ENCODE assay signal across 10 cellular contexts in the genomic region with DNA sequence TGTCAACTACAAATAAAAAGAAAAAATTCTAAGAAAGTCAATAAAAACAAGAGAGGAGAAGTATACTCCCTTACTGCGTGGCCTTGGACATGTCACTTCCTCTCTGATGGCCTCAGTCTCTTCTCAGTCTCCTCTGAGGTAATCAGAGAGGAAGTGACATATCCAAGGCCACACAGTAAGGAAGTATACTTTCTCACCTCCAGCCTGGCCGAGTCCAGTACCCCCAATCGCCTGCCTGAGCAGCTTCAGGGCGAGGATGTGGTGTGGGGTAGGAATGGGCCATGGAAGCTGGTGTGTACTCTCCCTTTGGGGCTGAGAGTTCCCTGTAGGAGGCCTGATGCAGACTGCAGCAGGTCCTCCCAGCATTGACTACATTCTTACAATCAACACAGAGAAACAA. TPM values are rescaled to one million over a fixed set of nuclear protein-coding genes. Genes with fewer than 3 reads are reported as not detected.
DNase-seq lines count a peak whose midpoint lies in the region; ATAC-seq and TF ChIP-seq lines count a peak whose summit lies in the region.
"Had no signal": no experiment of that assay in that cellular context is flagged by ENCODE, and none has a peak within 500 bp of the region (broad histone marks: within the 10 kb centered on the region; RNA-seq: fewer than 3 reads in every experiment).

No MANE protein-coding gene starts in this region.

- no peak overlapping the region for H3K9ac ChIP-seq in IMR-90 (ENCODE audit: low read depth, low read length)

- no peak overlapping the region for H3K56ac ChIP-seq in IMR-90 (ENCODE audit: extremely low read depth, insufficient read depth, low read length)

- H3K18ac ChIP-seq in IMR-90 (ENCODE audit: low read depth, low read length), result no peak overlapping the region

- no peaks in the 10 kb centered on the region for H3K9me3 ChIP-seq in IMR-90 (ENCODE audit: control insufficient read depth, insufficient read depth, low read length)

- no peak for TF ChIP-seq CTCF in IMR-90 (conservative IDR thresholded peaks at IDR 0.05; ENCODE audit: low read depth, low read length)

- H3K4me3 Mint-ChIP-seq in activated T-helper 2 cell treated with anti-CD3 and anti-CD28 coated beads, Interferon-gamma antibody, Interleukin-2, Interleukin-4, amounts not matched to agents 10 μg/mL and 5 μg/mL and 100 μg/mL, durations not matched to agents 14 hours and 24 hours and 36 hours (ENCODE audit: low read depth), result peak overlapping the region; percentile 86
- no peak overlapping the region for H3K4me3 Mint-ChIP-seq in stimulated activated naive B cell treated with anti-CD40 and anti-IgM and Interleukin-4, amounts not matched to agents 10 μg/mL and 1 μg/mL and 100 μg/mL, for 72 hours

- ATAC-seq in left cardiac atrium, result peak; percentile 36 to 60
- no peak for ATAC-seq in IMR-90 (ENCODE audit: low read depth)
- peak; percentile 63 to 64 for ATAC-seq in stimulated activated naive B cell treated with anti-CD40 and anti-IgM and Interleukin-4, amounts not matched to agents 10 μg/mL and 1 μg/mL and 100 μg/mL, for 72 hours (replicated peaks)
- no peak for ATAC-seq in HG02571 (IDR thresholded peaks at IDR 0.05; ENCODE audit: unreplicated experiment)

- no peak overlapping the region for H3K27ac ChIP-seq in IMR-90 (ENCODE audit: insufficient read depth, low read length)
- H3K27ac ChIP-seq: C4-2B had no signal

- no peak overlapping the region for H3K4me2 ChIP-seq in IMR-90 (ENCODE audit: low read depth, low read length)

- H3K4me1 ChIP-seq in IMR-90 (ENCODE audit: control insufficient read depth, insufficient read depth, low read length), result peaks cover 3% of the 10 kb centered on the region; the same call in 1 of the 2 replicates

- no peak overlapping the region for H2BK5ac ChIP-seq in IMR-90 (ENCODE audit: low read depth, low read length, poor library complexity, severe bottlenecking)

- TF ChIP-seq RAD21 in IMR-90 (IDR thresholded peaks at IDR 0.05; ENCODE audit: low read length), result no peak

- peak overlapping the region; percentile 58; the same call in 1 of the 2 replicates for H2AK5ac ChIP-seq in IMR-90 (ENCODE audit: low read depth, low read length)

- no peak overlapping the region for H3K23ac ChIP-seq in IMR-90 (ENCODE audit: low read depth, low read length)

- no peak overlapping the region for H2BK15ac ChIP-seq in IMR-90 (ENCODE audit: low read depth, low read length)

- peaks cover 89% of the 10 kb centered on the region for H3K4me1 Mint-ChIP-seq in activated T-helper 2 cell treated with anti-CD3 and anti-CD28 coated beads, Interferon-gamma antibody, Interleukin-2, Interleukin-4, amounts not matched to agents 10 μg/mL and 5 μg/mL and 100 μg/mL, durations not matched to agents 14 hours and 24 hours and 36 hours (ENCODE audit: low read depth)
- H3K4me1 Mint-ChIP-seq in stimulated activated naive B cell treated with anti-CD40 and anti-IgM and Interleukin-4, amounts not matched to agents 10 μg/mL and 1 μg/mL and 100 μg/mL, for 72 hours, result peaks cover 56 to 78% of the 10 kb centered on the region in 2 donors

- POLR2A ChIA-PET in IMR-90 (lab: Charles Lee; ENCODE audit: unreplicated experiment), result no interaction called here

- no peak overlapping the region for H4K5ac ChIP-seq in IMR-90 (ENCODE audit: low read depth, low read length)

- no peaks in the 10 kb centered on the region; the same call in 1 of the 2 replicates for H3K36me3 ChIP-seq in IMR-90 (ENCODE audit: control insufficient read depth, insufficient read depth, low read length)

- no peak overlapping the region for H3K14ac ChIP-seq in IMR-90 (replicated peaks; ENCODE audit: low read depth, low read length)

- no peak for TF ChIP-seq POLR2A in IMR-90 (IDR thresholded peaks at IDR 0.05; ENCODE audit: low read depth, low read length)

- BruUV-seq in IMR-90 (replicated peaks; lab: Mats Ljungman, UMichigan), result no TSS peak

- no peak overlapping the region for H2AK9ac ChIP-seq in IMR-90 (replicated peaks; ENCODE audit: low read depth, low read length, poor library complexity)

- H3K79me1 ChIP-seq in IMR-90 (ENCODE audit: low read depth in 1 of 2, low read length in 2 of 2), result peaks cover 2 to 22% of the 10 kb centered on the region in 2 experiments; a peak in 1 of 4 replicates

- no peak overlapping the region for H2BK20ac ChIP-seq in IMR-90 (ENCODE audit: low read depth, low read length)

- H4K91ac ChIP-seq in IMR-90 (ENCODE audit: insufficient read depth, low read depth, low read length), result no peak overlapping the region

- peaks cover 96% of the 10 kb centered on the region for H3K36me3 Mint-ChIP-seq in activated T-helper 2 cell treated with anti-CD3 and anti-CD28 coated beads, Interferon-gamma antibody, Interleukin-2, Interleukin-4, amounts not matched to agents 10 μg/mL and 5 μg/mL and 100 μg/mL, durations not matched to agents 14 hours and 24 hours and 36 hours (ENCODE audit: low read depth)
- peaks cover 45 to 81% of the 10 kb centered on the region in 2 donors for H3K36me3 Mint-ChIP-seq in stimulated activated naive B cell treated with anti-CD40 and anti-IgM and Interleukin-4, amounts not matched to agents 10 μg/mL and 1 μg/mL and 100 μg/mL, for 72 hours

- no peak overlapping the region for H2BK120ac ChIP-seq in IMR-90 (ENCODE audit: low read depth, low read length)

- dilution Hi-C loops in IMR-90 (cut with HindIII; ENCODE audit: low sequenced_read_pairs, unreplicated experiment), result no loop called here

- no peak overlapping the region for H3K4ac ChIP-seq in IMR-90 (ENCODE audit: low read depth, low read length)

- CTCF ChIA-PET in IMR-90 (lab: Yijun Ruan, JAX), result interaction anchor here (1.2 kb wide), 1 partner anchor 16 kb away, joined by 3 read pairs; a partner anchor contains a TSS

- H3K27me3 Mint-ChIP-seq in activated T-helper 2 cell treated with anti-CD3 and anti-CD28 coated beads, Interferon-gamma antibody, Interleukin-2, Interleukin-4, amounts not matched to agents 10 μg/mL and 5 μg/mL and 100 μg/mL, durations not matched to agents 14 hours and 24 hours and 36 hours (ENCODE audit: low read depth), result no peaks in the 10 kb centered on the region
- H3K27me3 Mint-ChIP-seq in stimulated activated naive B cell treated with anti-CD40 and anti-IgM and Interleukin-4, amounts not matched to agents 10 μg/mL and 1 μg/mL and 100 μg/mL, for 72 hours, result no peaks in the 10 kb centered on the region

- H3K4me3 ChIP-seq in IMR-90 (ENCODE audit: insufficient read depth, low read depth, low read length), result no peak overlapping the region

- H3K27ac Mint-ChIP-seq in activated T-helper 2 cell treated with anti-CD3 and anti-CD28 coated beads, Interferon-gamma antibody, Interleukin-2, Interleukin-4, amounts not matched to agents 10 μg/mL and 5 μg/mL and 100 μg/mL, durations not matched to agents 14 hours and 24 hours and 36 hours, result peak overlapping the region; percentile 94
- H3K27ac Mint-ChIP-seq in stimulated activated naive B cell treated with anti-CD40 and anti-IgM and Interleukin-4, amounts not matched to agents 10 μg/mL and 1 μg/mL and 100 μg/mL, for 72 hours, result peak overlapping the region; percentile 88

- intact Hi-C loops in left cardiac atrium (cut with DNase I) (no loop called here), cardiac septum (cut with DNase I) (no loop called here), IMR-90 (cut with micrococcal nuclease) (no loop called here)
- intact Hi-C loops in activated T-helper 2 cell treated with anti-CD3 and anti-CD28 coated beads, Interferon-gamma antibody, Interleukin-2, Interleukin-4, amounts not matched to agents 10 μg/mL and 5 μg/mL and 100 μg/mL, durations not matched to agents 14 hours and 24 hours and 36 hours (cut with micrococcal nuclease), result loop anchor here (5.0 to 10.0 kb wide), 5 partner anchors 73 to 614 kb away; a partner anchor contains a TSS

- DNase-seq in left cardiac atrium (no peak), cardiac septum (ENCODE audit: low spot score) (no peak), IMR-90 (no peak), activated gamma-delta T cell (lab: John Stamatoyannopoulos, UW) (no peak), NCI-H1048 (lab: John Stamatoyannopoulos, UW) (no peak)
- DNase-seq in activated T-helper 2 cell treated with anti-CD3 and anti-CD28 coated beads, Interferon-gamma antibody, Interleukin-2, Interleukin-4, amounts not matched to agents 10 μg/mL and 5 μg/mL and 100 μg/mL, durations not matched to agents 14 hours and 24 hours and 36 hours (ENCODE audit: low spot score), result peak; percentile 43
- no peak for DNase-seq in stimulated activated naive B cell treated with anti-CD40 and anti-IgM and Interleukin-4, amounts not matched to agents 10 μg/mL and 1 μg/mL and 100 μg/mL, for 72 hours
- DNase-seq: activated gamma-delta T cell treated with Interleukin-2 at 50 U/mL for 16 hours had no signal

- H4K20me1 ChIP-seq in IMR-90 (ENCODE audit: insufficient read depth, low read length), result 0 out of 2 replicates have a peak, but pooled peaks cover 2% of the 10 kb centered on the region

- H4K8ac ChIP-seq in IMR-90 (ENCODE audit: low read depth in 2 of 2, low read length in 2 of 2), result no peak overlapping the region

- no peaks in the 10 kb centered on the region for H3K27me3 ChIP-seq in IMR-90 (ENCODE audit: control insufficient read depth, insufficient read depth, low read length)

- WGBS in IMR-90 (ENCODE audit: extremely low coverage in 2 of 2, insufficient read length in 1 of 2), 2 experiments, result no CpG with 5 or more reads among the region's 4 CpGs

- H3K9me3 Mint-ChIP-seq in activated T-helper 2 cell treated with anti-CD3 and anti-CD28 coated beads, Interferon-gamma antibody, Interleukin-2, Interleukin-4, amounts not matched to agents 10 μg/mL and 5 μg/mL and 100 μg/mL, durations not matched to agents 14 hours and 24 hours and 36 hours, result no peaks in the 10 kb centered on the region
- H3K9me3 Mint-ChIP-seq in stimulated activated naive B cell treated with anti-CD40 and anti-IgM and Interleukin-4, amounts not matched to agents 10 μg/mL and 1 μg/mL and 100 μg/mL, for 72 hours, result no peaks in the 10 kb centered on the region

- H3K9me1 ChIP-seq in IMR-90 (ENCODE audit: insufficient read depth, low read length), result peaks cover 12% of the 10 kb centered on the region; the same call in 1 of the 2 replicates

- no peak overlapping the region for H2AFZ ChIP-seq in IMR-90 (replicated peaks; ENCODE audit: low read length, poor library complexity)

- in situ Hi-C loops in IMR-90 (cut with MboI; ENCODE audit: low sequenced_read_pairs), result no loop called here

TF ChIP-seq in IMR-90, 13 proteins besides CTCF, POLR2A, EP300 and RAD21 (continues in another document):
- no peak for TF ChIP-seq MAZ (IDR thresholded peaks at IDR 0.05; ENCODE audit: borderline replicate concordance, low read depth, low read length)

RNA-seq across cellular contexts. Expression of a gene that starts 15.8 kb away (rescaled TPM):
- total RNA-seq in left cardiac atrium (1 to 10 TPM in 1 of 2 donors, under 1 TPM in 1; 0.74 to 3.1 TPM), cardiac septum (1.3 TPM), IMR-90 (2012; rRNA removed) (3.9 and 5.4 TPM in 2 replicates)
- polyA plus RNA-seq in IMR-90 (2012; rRNA removed), result 8.5 and 10.8 TPM in 2 replicates
- polyA plus RNA-seq in IMR-90 (2012; cell fraction: cytosol; rRNA removed), result 6.0 and 8.5 TPM in 2 replicates
- polyA plus RNA-seq in IMR-90 (2012; cell fraction: nucleus; rRNA removed; ENCODE audit: low replicate concordance), result 6.6 and 12.7 TPM in 2 replicates
- 312 and 317 TPM in 2 replicates for total RNA-seq in activated T-helper 2 cell treated with anti-CD3 and anti-CD28 coated beads, Interferon-gamma antibody, Interleukin-2, Interleukin-4, amounts not matched to agents 10 μg/mL and 5 μg/mL and 100 μg/mL, durations not matched to agents 14 hours and 24 hours and 36 hours

Comparison
In these comparisons a context has a peak if more than half of its experiments do, and no peak if none do; other contexts are left out.
1. ATAC-seq: peak in left cardiac atrium (2 of 2) and stimulated activated naive B cell treated with anti-CD40 and anti-IgM and Interleukin-4, amounts not matched to agents 10 μg/mL and 1 μg/mL and 100 μg/mL, for 72 hours (2 of 2); none in IMR-90 (single experiment) and HG02571 (single experiment).
2. RNA of a gene that starts 15.8 kb away (total RNA-seq): 312 to 317 TPM in activated T-helper 2 cell treated with anti-CD3 and anti-CD28 coated beads, Interferon-gamma antibody, Interleukin-2, Interleukin-4, amounts not matched to agents 10 μg/mL and 5 μg/mL and 100 μg/mL, durations not matched to agents 14 hours and 24 hours and 36 hours; 3.9 to 5.4 TPM in IMR-90, 0.74 to 3.1 TPM in left cardiac atrium and 1.3 TPM in cardiac septum (single experiment); every median in the first group is over 10 times any median in the second.